Comparison of ENCODE assay signal across 20 cellular contexts in the genomic region with DNA sequence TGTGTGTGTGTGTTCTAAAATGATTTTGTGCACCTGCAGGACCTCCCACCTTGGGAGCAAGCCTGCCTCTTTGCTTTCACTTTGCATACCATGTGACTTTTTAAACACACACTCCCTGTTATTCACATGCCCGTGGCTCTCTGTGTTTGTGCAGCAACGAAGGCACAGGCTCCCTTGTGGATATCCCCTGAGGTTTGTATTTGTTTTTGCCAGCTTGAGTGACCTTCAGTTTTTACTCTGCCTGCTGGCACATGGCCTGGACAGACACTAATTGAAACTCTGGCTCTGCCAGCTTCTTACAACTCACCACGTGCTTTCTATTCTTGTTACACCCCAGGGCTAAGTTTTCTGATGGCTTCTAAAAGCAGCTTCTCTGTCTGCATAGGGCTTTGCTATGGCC.
DNase-seq lines count a peak whose midpoint lies in the region; ATAC-seq and TF ChIP-seq lines count a peak whose summit lies in the region.
"Had no signal": no experiment of that assay in that cellular context is flagged by ENCODE, and none has a peak within 500 bp of the region (broad histone marks: within the 10 kb centered on the region; RNA-seq: fewer than 3 reads in every experiment).

No MANE protein-coding gene starts in this region.

- ATAC-seq in HG02798 (IDR thresholded peaks at IDR 0.05; ENCODE audit: poor library complexity, unreplicated experiment) (no peak), HG03442 (IDR thresholded peaks at IDR 0.05; ENCODE audit: unreplicated experiment) (no peak), gastrocnemius medialis (no peak)
- ATAC-seq: mucosa of descending colon, PC-3 had no signal

- in situ Hi-C loops in gastrocnemius medialis (cut with MboI; ENCODE audit: low sequenced_read_pairs in 4 of 4) = no loop called here

- CTCF ChIA-PET in CD8-positive, alpha-beta memory T cell (lab: Charles Lee) = no interaction called here

- H3K27me3 ChIP-seq in CD8-positive, alpha-beta memory T cell (ENCODE audit: insufficient read depth, low read length, poor library complexity, severe bottlenecking) = no peaks in the 10 kb centered on the region
- H3K27me3 ChIP-seq in adrenal gland (no peaks in the 10 kb centered on the region), gastrocnemius medialis (no peaks in the 10 kb centered on the region)
- H3K27me3 ChIP-seq: upper lobe of left lung had no signal

- H3K4me1 ChIP-seq in CD8-positive, alpha-beta memory T cell (ENCODE audit: insufficient read depth, low read length) = no peaks in the 10 kb centered on the region
- H3K4me1 ChIP-seq in adrenal gland (replicated peaks in 1 of 2) (peaks cover 0 to 7% of the 10 kb centered on the region in 2 donors), gastrocnemius medialis (no peaks in the 10 kb centered on the region)
- H3K4me1 ChIP-seq: upper lobe of left lung had no signal

- no peak overlapping the region for H3K27ac ChIP-seq in CD8-positive, alpha-beta memory T cell (ENCODE audit: low read depth, low read length)
- no peak overlapping the region for H3K27ac ChIP-seq in adrenal gland
- no peak overlapping the region for H3K27ac ChIP-seq in gastrocnemius medialis
- H3K27ac ChIP-seq: coronary artery, upper lobe of left lung had no signal

- H3K9me3 Mint-ChIP-seq in CD8-positive, alpha-beta memory T cell = peaks cover 0 to 7% (median 1%) of the 10 kb centered on the region in 5 donors
- H3K9me3 Mint-ChIP-seq in activated CD4-positive, alpha-beta T cell treated with anti-CD3 and anti-CD28 coated beads, Interleukin-2, amount 10 ng/mL, durations not matched to agents 24 days and 14 days = no peaks in the 10 kb centered on the region
- H3K9me3 Mint-ChIP-seq: activated B cell treated with CpG ODN at 0.5 μM for 24 hours had no signal

- no peaks in the 10 kb centered on the region for H3K36me3 ChIP-seq in CD8-positive, alpha-beta memory T cell (ENCODE audit: insufficient read depth, low read length)
- H3K36me3 ChIP-seq in adrenal gland (replicated peaks in 1 of 2) = no peaks in the 10 kb centered on the region
- no peaks in the 10 kb centered on the region for H3K36me3 ChIP-seq in gastrocnemius medialis
- H3K36me3 ChIP-seq: upper lobe of left lung had no signal

- intact Hi-C loops in adrenal gland (cut with DNase I) = no loop called here
- intact Hi-C loops in activated CD4-positive, alpha-beta T cell treated with anti-CD3 and anti-CD28 coated beads, Interleukin-2, amount 10 ng/mL, durations not matched to agents 24 days and 14 days (cut with micrococcal nuclease) = no loop called here
- intact Hi-C loops in gastrocnemius medialis (cut with DNase I; ENCODE audit: low total_unique reads) = no loop called here

- H3K27ac Mint-ChIP-seq in CD8-positive, alpha-beta memory T cell = peak overlapping the region in 2 of 8 donors; percentile 7 to 45
- H3K27ac Mint-ChIP-seq in activated CD4-positive, alpha-beta T cell treated with anti-CD3 and anti-CD28 coated beads, Interleukin-2, amount 10 ng/mL, durations not matched to agents 24 days and 14 days = no peak overlapping the region
- H3K27ac Mint-ChIP-seq: activated B cell treated with CpG ODN at 0.5 μM for 24 hours had no signal

- H3K9me3 ChIP-seq in CD8-positive, alpha-beta memory T cell (ENCODE audit: low read length) = no peaks in the 10 kb centered on the region
- H3K9me3 ChIP-seq in adrenal gland (replicated peaks in 1 of 3) (peaks cover 0 to 8% (median 0%) of the 10 kb centered on the region in 3 donors), gastrocnemius medialis (no peaks in the 10 kb centered on the region)

- peaks cover 16 to 47% (median 17%) of the 10 kb centered on the region in 3 donors for H3K4me1 Mint-ChIP-seq in CD8-positive, alpha-beta memory T cell
- H3K4me1 Mint-ChIP-seq in activated CD4-positive, alpha-beta T cell treated with anti-CD3 and anti-CD28 coated beads, Interleukin-2, amount 10 ng/mL, durations not matched to agents 24 days and 14 days = no peaks in the 10 kb centered on the region
- H3K4me1 Mint-ChIP-seq: activated B cell treated with CpG ODN at 0.5 μM for 24 hours had no signal

- peak overlapping the region in 6 of 7 donors; percentile 18 to 62 (median 42) for H3K4me3 Mint-ChIP-seq in CD8-positive, alpha-beta memory T cell
- H3K4me3 Mint-ChIP-seq in activated CD4-positive, alpha-beta T cell treated with anti-CD3 and anti-CD28 coated beads, Interleukin-2, amount 10 ng/mL, durations not matched to agents 24 days and 14 days = no peak overlapping the region
- H3K4me3 Mint-ChIP-seq: activated B cell treated with CpG ODN at 0.5 μM for 24 hours had no signal

- WGBS in adrenal gland, 4 donors = 19 to 26% (median 21%) methylated on average over 3 of the region's 3 CpGs

- no peak for TF ChIP-seq POLR2A in adrenal gland (IDR thresholded peaks at IDR 0.05)
- TF ChIP-seq POLR2A in gastrocnemius medialis (IDR thresholded peaks at IDR 0.05) = no peak

- TF ChIP-seq CTCF in adrenal gland (IDR thresholded peaks at IDR 0.05) (no peak), gastrocnemius medialis (IDR thresholded peaks at IDR 0.05 in 4 of 5, conservative IDR thresholded peaks at IDR 0.05 in 1 of 5) (no peak)

- POLR2A ChIA-PET in CD8-positive, alpha-beta memory T cell (lab: Charles Lee) = no interaction called here

- H3K36me3 Mint-ChIP-seq in CD8-positive, alpha-beta memory T cell = peaks cover 0 to 5% (median 0%) of the 10 kb centered on the region in 3 donors
- H3K36me3 Mint-ChIP-seq in activated CD4-positive, alpha-beta T cell treated with anti-CD3 and anti-CD28 coated beads, Interleukin-2, amount 10 ng/mL, durations not matched to agents 24 days and 14 days (ENCODE audit: low read depth) = no peaks in the 10 kb centered on the region
- H3K36me3 Mint-ChIP-seq: CD4-positive, alpha-beta memory T cell; immature natural killer cell had no signal

- no peak for DNase-seq in CD8-positive, alpha-beta memory T cell
- DNase-seq in NCI-H1105 treated with DMSO at 0.1 percent for 48 hours (lab: John Stamatoyannopoulos, UW) = peak; percentile 31
- DNase-seq in adrenal gland = peak; percentile 32 to 73 (median 64)
- peak; percentile 3 for DNase-seq in medulla oblongata (ENCODE audit: extremely low spot score)
- no peak for DNase-seq in activated CD4-positive, alpha-beta T cell treated with anti-CD3 and anti-CD28 coated beads, Interleukin-2, amount 10 ng/mL, durations not matched to agents 24 days and 14 days
- DNase-seq in gastrocnemius medialis = no peak
- DNase-seq: activated B cell treated with CpG ODN at 0.5 μM for 24 hours; CD4-positive, alpha-beta memory T cell; GDM1; immature natural killer cell; mucosa of descending colon; NCI-H510A; occipital lobe; PC-3; SW 1271; upper lobe of left lung had no signal

- no peak overlapping the region for H3K4me3 ChIP-seq in CD8-positive, alpha-beta memory T cell (ENCODE audit: low read length)
- H3K4me3 ChIP-seq in adrenal gland (no peak overlapping the region), gastrocnemius medialis (no peak overlapping the region)
- H3K4me3 ChIP-seq: coronary artery, mucosa of descending colon, smooth muscle cell, upper lobe of left lung had no signal

- H3K27me3 Mint-ChIP-seq in CD8-positive, alpha-beta memory T cell = peaks cover 0 to 3% of the 10 kb centered on the region in 2 donors
- no peaks in the 10 kb centered on the region for H3K27me3 Mint-ChIP-seq in activated CD4-positive, alpha-beta T cell treated with anti-CD3 and anti-CD28 coated beads, Interleukin-2, amount 10 ng/mL, durations not matched to agents 24 days and 14 days
- H3K27me3 Mint-ChIP-seq: activated B cell treated with CpG ODN at 0.5 μM for 24 hours; CD4-positive, alpha-beta memory T cell had no signal

Comparison
In these comparisons a context has a peak if more than half of its experiments do, and no peak if none do; other contexts are left out.
1. DNase-seq: peak in NCI-H1105 treated with DMSO at 0.1 percent for 48 hours (single experiment), adrenal gland (7 of 7) and medulla oblongata (single experiment); none in CD8-positive, alpha-beta memory T cell (0 of 5), activated CD4-positive, alpha-beta T cell treated with anti-CD3 and anti-CD28 coated beads, Interleukin-2, amount 10 ng/mL, durations not matched to agents 24 days and 14 days (single experiment) and gastrocnemius medialis (0 of 2).